In genomic region chr1:151546006-151546925, GRCh38 we compare ENCODE assay signal across 17 cellular contexts. TPM values are rescaled to one million over a fixed set of nuclear protein-coding genes. Genes with fewer than 3 reads are reported as not detected.
DNase-seq lines count a peak whose midpoint lies in the region; ATAC-seq and TF ChIP-seq lines count a peak whose summit lies in the region.
"Had no signal": no experiment of that assay in that cellular context is flagged by ENCODE, and none has a peak within 500 bp of the region (broad histone marks: within the 10 kb centered on the region; RNA-seq: fewer than 3 reads in every experiment).

No MANE protein-coding gene starts in this region.

- H3K4me1 Mint-ChIP-seq in progenitor cell of endocrine pancreas (ENCODE audit: low read depth), result peaks cover 43% of the 10 kb centered on the region
- peaks cover 6% of the 10 kb centered on the region in 2 donors for H3K4me1 Mint-ChIP-seq in stimulated activated naive B cell treated with anti-CD40 and anti-IgM and Interleukin-4, amounts not matched to agents 10 μg/mL and 1 μg/mL and 100 μg/mL, for 72 hours

- no peak overlapping the region for H2AFZ ChIP-seq in GM23248

- H3K27ac ChIP-seq in GM23248 (peak overlapping the region; percentile 49), RWPE2 (ENCODE audit: poor library complexity, severe bottlenecking) (peak overlapping the region; percentile 99), esophagus muscularis mucosa (replicated peaks in 1 of 4) (peak overlapping the region; percentile 66 to 81 (median 74))

- H3F3A ChIP-seq in GM23248 (ENCODE audit: insufficient read depth), result peaks cover 57% of the 10 kb centered on the region

- DNase-seq in GM23248, result no peak
- no peak for DNase-seq in RWPE2 (ENCODE audit: low spot score)
- no peak for DNase-seq in esophagus muscularis mucosa (ENCODE audit: extremely low spot score)
- DNase-seq in progenitor cell of endocrine pancreas (ENCODE audit: low spot score, unreplicated experiment), result no peak
- no peak for DNase-seq in activated naive CD4-positive, alpha-beta T cell (lab: John Stamatoyannopoulos, UW)
- DNase-seq in stimulated activated naive B cell treated with anti-CD40 and anti-IgM and Interleukin-4, amounts not matched to agents 10 μg/mL and 1 μg/mL and 100 μg/mL, for 72 hours, result no peak
- DNase-seq: activated CD4-positive, alpha-beta memory T cell treated with anti-CD3 and anti-CD28 coated beads, Interleukin-2, amount 10 ng/mL, durations not matched to agents 7 days and 5 days; amygdala; DMS79 treated with DMSO at 0.1 percent for 48 hours; naive thymus-derived CD4-positive, alpha-beta T cell; NCI-H1092; stimulated activated CD4-positive, alpha-beta T cell treated with anti-CD3 and anti-CD28 coated beads, Interleukin-2, amount 100 ng/mL, for 24 hours; stimulated activated CD8-positive, alpha-beta memory T cell treated with anti-CD3 and anti-CD28 coated beads, Interleukin-4, amount 100 ng/mL, for 48 hours had no signal

- H3K79me2 ChIP-seq in GM23248 (ENCODE audit: insufficient read depth), result peaks cover 38% of the 10 kb centered on the region

- TF ChIP-seq POLR2A in esophagus muscularis mucosa (IDR thresholded peaks at IDR 0.05; ENCODE audit: low read depth), result no peak

- H4K20me1 ChIP-seq in GM23248 (ENCODE audit: insufficient read depth), result no peaks in the 10 kb centered on the region

- H3K27ac Mint-ChIP-seq in progenitor cell of endocrine pancreas, result peak overlapping the region; percentile 93
- no peak overlapping the region for H3K27ac Mint-ChIP-seq in stimulated activated naive B cell treated with anti-CD40 and anti-IgM and Interleukin-4, amounts not matched to agents 10 μg/mL and 1 μg/mL and 100 μg/mL, for 72 hours
- H3K27ac Mint-ChIP-seq: activated CD4-positive, alpha-beta memory T cell treated with anti-CD3 and anti-CD28 coated beads, Interleukin-2, amount 10 ng/mL, durations not matched to agents 7 days and 5 days had no signal

- H3K36me3 Mint-ChIP-seq in progenitor cell of endocrine pancreas (ENCODE audit: insufficient read depth), result peaks cover 14% of the 10 kb centered on the region
- no peaks in the 10 kb centered on the region for H3K36me3 Mint-ChIP-seq in stimulated activated naive B cell treated with anti-CD40 and anti-IgM and Interleukin-4, amounts not matched to agents 10 μg/mL and 1 μg/mL and 100 μg/mL, for 72 hours

- H3K9me3 ChIP-seq in GM23248 (ENCODE audit: low read depth) (no peaks in the 10 kb centered on the region), RWPE2 (ENCODE audit: severe bottlenecking) (no peaks in the 10 kb centered on the region), esophagus muscularis mucosa (no peaks in the 10 kb centered on the region)
- H3K9me3 ChIP-seq: upper lobe of left lung had no signal

- no peak overlapping the region for H3K4me3 Mint-ChIP-seq in progenitor cell of endocrine pancreas (ENCODE audit: low read depth)
- H3K4me3 Mint-ChIP-seq in stimulated activated naive B cell treated with anti-CD40 and anti-IgM and Interleukin-4, amounts not matched to agents 10 μg/mL and 1 μg/mL and 100 μg/mL, for 72 hours, result no peak overlapping the region
- H3K4me3 Mint-ChIP-seq: activated CD4-positive, alpha-beta memory T cell treated with anti-CD3 and anti-CD28 coated beads, Interleukin-2, amount 10 ng/mL, durations not matched to agents 7 days and 5 days had no signal

- no peak overlapping the region for H3K9ac ChIP-seq in GM23248

- peak overlapping the region; percentile 53 for H3K4me2 ChIP-seq in GM23248 (ENCODE audit: unreplicated experiment)

- H3K36me3 ChIP-seq in GM23248 (ENCODE audit: low read depth), result no peaks in the 10 kb centered on the region
- H3K36me3 ChIP-seq in RWPE2 (ENCODE audit: low read depth), result peaks cover 67% of the 10 kb centered on the region
- no peaks in the 10 kb centered on the region for H3K36me3 ChIP-seq in esophagus muscularis mucosa
- H3K36me3 ChIP-seq: upper lobe of left lung had no signal

- no peak for TF ChIP-seq EP300 in esophagus muscularis mucosa (IDR thresholded peaks at IDR 0.05)

- 79 to 82% methylated on average over 4 of the region's 4 CpGs for WGBS in GM23248 (ENCODE audit: low coverage in 1 of 2, low lambda C conversion rate in 2 of 2, missing lambda C conversion rate in 2 of 2), 2 experiments
- 80% methylated on average over 4 of the region's 4 CpGs for WGBS in esophagus muscularis mucosa

- no peak for ATAC-seq in RWPE2 (ENCODE audit: low read depth)
- no peak for ATAC-seq in GM18520 (IDR thresholded peaks at IDR 0.05; ENCODE audit: unreplicated experiment)
- ATAC-seq in stimulated activated naive B cell treated with anti-CD40 and anti-IgM and Interleukin-4, amounts not matched to agents 10 μg/mL and 1 μg/mL and 100 μg/mL, for 72 hours (replicated peaks), result no peak
- no peak for ATAC-seq in HG03159 (IDR thresholded peaks at IDR 0.05; ENCODE audit: unreplicated experiment)
- ATAC-seq: naive thymus-derived CD4-positive, alpha-beta T cell had no signal

- H3K4me3 ChIP-seq in GM23248 (peak overlapping the region; percentile 45), RWPE2 (ENCODE audit: severe bottlenecking) (no peak overlapping the region), esophagus muscularis mucosa (no peak overlapping the region)
- H3K4me3 ChIP-seq: upper lobe of left lung had no signal

- H3K27me3 Mint-ChIP-seq in progenitor cell of endocrine pancreas, result no peaks in the 10 kb centered on the region
- H3K27me3 Mint-ChIP-seq in stimulated activated naive B cell treated with anti-CD40 and anti-IgM and Interleukin-4, amounts not matched to agents 10 μg/mL and 1 μg/mL and 100 μg/mL, for 72 hours, result peaks cover 9 to 18% of the 10 kb centered on the region in 2 donors

- TF ChIP-seq CTCF in RWPE2 (IDR thresholded peaks at IDR 0.05; ENCODE audit: poor library complexity, severe bottlenecking) (no peak), esophagus muscularis mucosa (IDR thresholded peaks at IDR 0.05) (no peak), progenitor cell of endocrine pancreas (IDR thresholded peaks at IDR 0.05; ENCODE audit: unreplicated experiment) (no peak)

- intact Hi-C loops in esophagus muscularis mucosa (cut with DNase I), result loop anchor here (5.0 kb wide), 1 partner anchor 89 kb away; the partner anchor contains the start of gene POGZ

- in situ Hi-C loops in GM23248 (cut with MboI), result no loop called here

- H3K4me1 ChIP-seq in GM23248 (ENCODE audit: insufficient read depth) (peaks cover 64% of the 10 kb centered on the region), RWPE2 (ENCODE audit: insufficient read depth, poor library complexity, severe bottlenecking) (peaks cover 64% of the 10 kb centered on the region), esophagus muscularis mucosa (peaks cover 14 to 64% (median 55%) of the 10 kb centered on the region in 4 donors)

- H3K9me2 ChIP-seq in GM23248 (ENCODE audit: insufficient read depth), result no peaks in the 10 kb centered on the region

- no peaks in the 10 kb centered on the region for H3K27me3 ChIP-seq in GM23248 (replicated peaks; ENCODE audit: insufficient read depth)
- no peaks in the 10 kb centered on the region for H3K27me3 ChIP-seq in RWPE2 (ENCODE audit: insufficient read depth, poor library complexity, severe bottlenecking)
- H3K27me3 ChIP-seq in esophagus muscularis mucosa, result no peaks in the 10 kb centered on the region
- H3K27me3 ChIP-seq: upper lobe of left lung had no signal

- H3K9me3 Mint-ChIP-seq in progenitor cell of endocrine pancreas (ENCODE audit: low read depth), result no peaks in the 10 kb centered on the region
- no peaks in the 10 kb centered on the region for H3K9me3 Mint-ChIP-seq in stimulated activated naive B cell treated with anti-CD40 and anti-IgM and Interleukin-4, amounts not matched to agents 10 μg/mL and 1 μg/mL and 100 μg/mL, for 72 hours
- H3K9me3 Mint-ChIP-seq: activated CD4-positive, alpha-beta memory T cell treated with anti-CD3 and anti-CD28 coated beads, Interleukin-2, amount 10 ng/mL, durations not matched to agents 7 days and 5 days; IgD-negative memory B cell; naive thymus-derived CD4-positive, alpha-beta T cell had no signal

RNA-seq across cellular contexts. Expression of gene TUFT1, which starts 6.2 kb away (rescaled TPM):
- 11.5 and 20.3 TPM in 2 replicates for total RNA-seq in GM23248 (2014; rRNA removed; shearing (Covaris generic))
- polyA plus RNA-seq in GM23248 (2016; fragmentation: Nextera tagmentation; extraction: Ambion mirVana), result 19.2 and 20.5 TPM in 2 replicates
- total RNA-seq in esophagus muscularis mucosa, result 10 to 100 TPM; 10.4 to 24.2 (median 15.9) TPM
- 12.5 and 14.4 TPM in 2 replicates for total RNA-seq in progenitor cell of endocrine pancreas

RNA-seq across cellular contexts. Expression of gene CGN, which starts 35.1 kb away (rescaled TPM):
- total RNA-seq in GM23248 (2014; rRNA removed; shearing (Covaris generic)), result not detected in 2 replicates
- polyA plus RNA-seq in GM23248 (2016; fragmentation: Nextera tagmentation; extraction: Ambion mirVana), result 0.06 TPM in 1 of 2 replicates, not detected in the other
- total RNA-seq in esophagus muscularis mucosa (1 to 10 TPM in 2 of 4 donors, under 1 TPM in 2; 0.42 to 3.1 (median 0.94) TPM), progenitor cell of endocrine pancreas (127 and 128 TPM in 2 replicates)
- polyA plus RNA-seq: IgD-negative memory B cell had no signal

Comparison
In these comparisons a context has a peak if more than half of its experiments do, and no peak if none do; other contexts are left out.
1. H3K27ac ChIP-seq: peak in every context shown above with its lines; median percentile 99 in RWPE2; 74 in esophagus muscularis mucosa; 49 in GM23248.
2. RNA of gene CGN, which starts 35.1 kb away (total RNA-seq): 127 to 128 TPM in progenitor cell of endocrine pancreas; 0.42 to 3.1 TPM in esophagus muscularis mucosa and not detected in GM23248; every median in the first group is over 10 times any median in the second.